In the genomic region with DNA sequence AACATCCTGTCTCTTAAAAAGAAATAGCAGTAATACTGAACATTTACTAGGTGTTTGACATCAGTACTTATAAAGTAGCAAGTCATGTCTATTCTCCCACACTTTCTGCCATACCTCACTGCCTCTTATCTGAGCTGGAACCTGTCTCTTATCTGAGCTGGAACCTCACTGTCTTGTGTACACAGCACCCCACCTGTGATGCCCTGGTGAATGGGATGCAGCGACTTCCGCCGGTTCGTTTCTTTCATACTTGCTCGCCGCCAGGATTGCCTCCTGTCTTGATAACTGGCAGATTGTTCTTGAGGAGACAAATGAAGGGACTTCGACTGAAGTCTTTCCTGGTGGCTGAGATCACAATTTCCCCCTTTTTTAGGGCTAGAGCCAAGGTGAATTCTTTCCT, we compare ENCODE assay signal across 14 cellular contexts.
"Had no signal": no experiment of that assay in that cellular context is flagged by ENCODE, and none has a peak within 500 bp of the region (broad histone marks: within the 10 kb centered on the region; RNA-seq: fewer than 3 reads in every experiment).

No MANE protein-coding gene starts in this region.

- H3K27me3 ChIP-seq: dorsolateral prefrontal cortex, ovary, testis had no signal

- ATAC-seq: left cardiac atrium; mucosa of descending colon; natural killer cell treated with Interleukin-12 subunit alpha and Interleukin-12 subunit beta and Interleukin-15 and Interleukin-18, amount 100 ng/mL, for 72 hours; stimulated activated naive CD8-positive, alpha-beta T cell treated with anti-CD3 and anti-CD28 coated beads, Interleukin-15, amount 100 ng/mL, for 72 hours had no signal

- H3K36me3 ChIP-seq: ovary had no signal

- DNase-seq: activated CD4-positive, alpha-beta memory T cell treated with anti-CD3 and anti-CD28 coated beads for 36 hours; activated CD8-positive, alpha-beta memory T cell treated with anti-CD3 and anti-CD28 coated beads, Interleukin-2, amount 50 U/mL, for 4 hours; anterior cingulate cortex; left cardiac atrium; mucosa of descending colon; ovary; stimulated activated CD4-positive, alpha-beta T cell treated with anti-CD3 and anti-CD28 coated beads, Interleukin-4, amount 100 ng/mL, for 4 hours; stimulated activated naive CD8-positive, alpha-beta T cell treated with anti-CD3 and anti-CD28 coated beads, Interleukin-15, amount 100 ng/mL, for 72 hours; testis had no signal

- H3K27me3 Mint-ChIP-seq: activated naive CD8-positive, alpha-beta T cell; natural killer cell treated with Interleukin-12 subunit alpha and Interleukin-12 subunit beta and Interleukin-15 and Interleukin-18, amount 100 ng/mL, for 72 hours; stimulated activated naive CD8-positive, alpha-beta T cell treated with anti-CD3 and anti-CD28 coated beads, Interleukin-15, amount 100 ng/mL, for 72 hours had no signal

- H3K4me3 Mint-ChIP-seq: activated CD4-positive, alpha-beta memory T cell treated with anti-CD3 and anti-CD28 coated beads for 36 hours; activated naive CD8-positive, alpha-beta T cell; activated T-helper 1 cell treated with anti-CD3 and anti-CD28 coated beads, Interleukin-12 subunit alpha, Interleukin-12 subunit beta, Interleukin-2, Interleukin-4 antibody, amounts not matched to agents 30 ng/mL and 10 ng/mL and 1 ng/mL, durations not matched to agents 14 hours and 24 hours and 36 hours; natural killer cell treated with Interleukin-12 subunit alpha and Interleukin-12 subunit beta and Interleukin-15 and Interleukin-18, amount 100 ng/mL, for 72 hours; stimulated activated naive CD8-positive, alpha-beta T cell treated with anti-CD3 and anti-CD28 coated beads, Interleukin-15, amount 100 ng/mL, for 72 hours had no signal

- H3K9me3 ChIP-seq: mucosa of descending colon, ovary, testis had no signal

- H3K36me3 Mint-ChIP-seq: activated naive CD8-positive, alpha-beta T cell had no signal

- H3K27ac ChIP-seq: dorsolateral prefrontal cortex, ovary, testis had no signal

- H3K27ac Mint-ChIP-seq: activated CD4-positive, alpha-beta memory T cell treated with anti-CD3 and anti-CD28 coated beads for 36 hours; activated naive CD8-positive, alpha-beta T cell; activated T-helper 1 cell treated with anti-CD3 and anti-CD28 coated beads, Interleukin-12 subunit alpha, Interleukin-12 subunit beta, Interleukin-2, Interleukin-4 antibody, amounts not matched to agents 30 ng/mL and 10 ng/mL and 1 ng/mL, durations not matched to agents 14 hours and 24 hours and 36 hours; natural killer cell treated with Interleukin-12 subunit alpha and Interleukin-12 subunit beta and Interleukin-15 and Interleukin-18, amount 100 ng/mL, for 72 hours; stimulated activated naive CD8-positive, alpha-beta T cell treated with anti-CD3 and anti-CD28 coated beads, Interleukin-15, amount 100 ng/mL, for 72 hours had no signal

- H3K4me3 ChIP-seq: dorsolateral prefrontal cortex, lung, mucosa of descending colon, ovary, testis had no signal

- H3K9me3 Mint-ChIP-seq: activated CD4-positive, alpha-beta memory T cell treated with anti-CD3 and anti-CD28 coated beads for 36 hours; activated T-helper 1 cell treated with anti-CD3 and anti-CD28 coated beads, Interleukin-12 subunit alpha, Interleukin-12 subunit beta, Interleukin-2, Interleukin-4 antibody, amounts not matched to agents 30 ng/mL and 10 ng/mL and 1 ng/mL, durations not matched to agents 14 hours and 24 hours and 36 hours; natural killer cell treated with Interleukin-12 subunit alpha and Interleukin-12 subunit beta and Interleukin-15 and Interleukin-18, amount 100 ng/mL, for 72 hours; stimulated activated naive CD8-positive, alpha-beta T cell treated with anti-CD3 and anti-CD28 coated beads, Interleukin-15, amount 100 ng/mL, for 72 hours had no signal
